Comparison of ENCODE assay signal across 10 cellular contexts in the genomic region with DNA sequence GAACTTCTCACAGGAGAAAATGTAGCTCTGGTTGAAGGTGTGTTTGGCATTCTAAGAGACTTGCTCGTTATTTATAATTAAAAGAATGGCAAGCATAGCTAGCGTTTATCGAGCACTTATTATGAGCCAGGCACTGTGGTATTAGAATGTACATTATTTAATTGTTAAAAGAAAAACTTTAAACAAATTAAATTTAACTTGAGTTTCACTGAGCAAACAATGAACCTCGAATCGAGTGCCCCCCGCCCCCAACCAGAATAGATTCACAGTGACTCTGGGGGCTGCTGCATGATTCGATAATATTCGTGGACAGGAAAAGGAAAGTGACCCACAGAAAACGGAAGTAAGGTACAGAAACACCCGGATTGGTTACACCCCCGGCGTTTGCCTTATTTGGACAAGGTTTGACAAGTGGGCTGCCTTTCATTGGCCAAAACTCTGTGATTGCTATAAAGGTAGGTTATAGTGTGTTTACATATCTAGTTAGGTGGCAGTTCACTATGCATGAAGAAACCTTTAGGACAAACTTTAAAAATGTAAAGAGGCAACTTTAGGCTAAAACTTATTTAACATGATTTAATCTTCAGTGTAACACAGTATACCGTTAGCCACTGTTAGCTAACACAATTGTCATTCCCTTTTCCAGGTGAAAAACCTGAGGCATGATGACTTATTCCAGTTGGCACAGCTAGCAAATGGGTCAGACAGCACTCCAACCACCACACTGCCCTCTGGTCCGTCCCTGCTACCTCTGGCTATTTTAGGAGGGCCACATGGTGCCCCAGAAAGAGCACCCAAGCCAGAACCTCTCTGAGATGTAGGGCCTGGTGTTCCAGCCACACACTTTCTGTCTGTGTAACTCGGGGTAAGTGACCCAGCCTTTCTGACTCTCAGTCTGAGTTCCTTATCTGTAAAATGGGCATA. TPM values are rescaled to one million over a fixed set of nuclear protein-coding genes. Genes with fewer than 3 reads are reported as not detected.
A peak's percentile ranks its signal among the peaks of the same experiment; 100 is the strongest.
DNase-seq lines count a peak whose midpoint lies in the region; ATAC-seq and TF ChIP-seq lines count a peak whose summit lies in the region.
"Had no signal": no experiment of that assay in that cellular context is flagged by ENCODE, and none has a peak within 500 bp of the region (broad histone marks: within the 10 kb centered on the region; RNA-seq: fewer than 3 reads in every experiment).

No MANE protein-coding gene starts in this region.

- H3K27me3 ChIP-seq in upper lobe of right lung, result no peaks in the 10 kb centered on the region
- H3K27me3 ChIP-seq: foreskin keratinocyte had no signal

- no peaks in the 10 kb centered on the region for H3K36me3 ChIP-seq in upper lobe of right lung

- peak overlapping the region; percentile 8 for H3K27ac Mint-ChIP-seq in activated naive CD4-positive, alpha-beta T cell treated with anti-CD3 and anti-CD28 coated beads, Interleukin-2, amount 50 U/mL, for 24 hours
- peak overlapping the region; percentile 56 for H3K27ac Mint-ChIP-seq in T-helper 17 cell

- peaks cover 55% of the 10 kb centered on the region for H3K4me1 ChIP-seq in upper lobe of right lung

- H3K27me3 Mint-ChIP-seq in activated naive CD4-positive, alpha-beta T cell treated with anti-CD3 and anti-CD28 coated beads, Interleukin-2, amount 50 U/mL, for 24 hours, result no peaks in the 10 kb centered on the region
- H3K27me3 Mint-ChIP-seq in T-helper 17 cell, result peaks cover 4% of the 10 kb centered on the region

- no peaks in the 10 kb centered on the region for H3K9me3 Mint-ChIP-seq in activated naive CD4-positive, alpha-beta T cell treated with anti-CD3 and anti-CD28 coated beads, Interleukin-2, amount 50 U/mL, for 24 hours

- peak overlapping the region; percentile 40 for H3K27ac ChIP-seq in upper lobe of right lung
- H3K27ac ChIP-seq: foreskin keratinocyte had no signal

- TF ChIP-seq CTCF in upper lobe of right lung (IDR thresholded peaks at IDR 0.05), result no peak

- H3K4me3 Mint-ChIP-seq in activated naive CD4-positive, alpha-beta T cell treated with anti-CD3 and anti-CD28 coated beads, Interleukin-2, amount 50 U/mL, for 24 hours, result no peak overlapping the region
- H3K4me3 Mint-ChIP-seq in T-helper 17 cell, result no peak overlapping the region

- intact Hi-C loops in upper lobe of right lung (cut with DNase I), result no loop called here

- H3K9me3 ChIP-seq in T-helper 17 cell (ENCODE audit: control insufficient read depth, low read length, poor library complexity, severe bottlenecking) (no peaks in the 10 kb centered on the region), upper lobe of right lung (no peaks in the 10 kb centered on the region)

- no peaks in the 10 kb centered on the region for H3K36me3 Mint-ChIP-seq in activated naive CD4-positive, alpha-beta T cell treated with anti-CD3 and anti-CD28 coated beads, Interleukin-2, amount 50 U/mL, for 24 hours
- H3K36me3 Mint-ChIP-seq in T-helper 17 cell (ENCODE audit: low read depth), result no peaks in the 10 kb centered on the region

- H3K4me3 ChIP-seq in upper lobe of right lung, result no peak overlapping the region

- DNase-seq in activated naive CD4-positive, alpha-beta T cell treated with anti-CD3 and anti-CD28 coated beads, Interleukin-2, amount 50 U/mL, for 16 hours, result no peak
- no peak for DNase-seq in T-helper 17 cell
- peak; percentile 66 for DNase-seq in left lobe of liver (ENCODE audit: low spot score)
- DNase-seq in upper lobe of right lung, result no peak
- DNase-seq in NCI-H2107 (lab: John Stamatoyannopoulos, UW), result no peak
- DNase-seq: foreskin keratinocyte had no signal

- ATAC-seq in T-helper 17 cell (no peak), left lobe of liver (peak; percentile 65), upper lobe of right lung (peak; percentile 2), HG03439 (IDR thresholded peaks at IDR 0.05; ENCODE audit: unreplicated experiment) (no peak), HG03135 (IDR thresholded peaks at IDR 0.05; ENCODE audit: unreplicated experiment) (no peak)
- ATAC-seq: foreskin keratinocyte had no signal

- H3K4me1 Mint-ChIP-seq in activated naive CD4-positive, alpha-beta T cell treated with anti-CD3 and anti-CD28 coated beads, Interleukin-2, amount 50 U/mL, for 24 hours, result peaks cover 32% of the 10 kb centered on the region
- peaks cover 14% of the 10 kb centered on the region for H3K4me1 Mint-ChIP-seq in T-helper 17 cell

RNA-seq across cellular contexts. Expression of a gene that starts 7.1 kb away (rescaled TPM):
- total RNA-seq in T-helper 17 cell (1 to 10 TPM; 2.1 to 2.8 TPM), left lobe of liver (6.8 TPM), upper lobe of right lung (199 TPM)
- total RNA-seq: RPMI7951 had no signal

RNA-seq across cellular contexts. Expression of a gene that starts 15.7 kb away (rescaled TPM):
- total RNA-seq in T-helper 17 cell, result 1 to 10 TPM in 1 of 2 donors, under 1 TPM in 1; 0.47 to 1.4 TPM
- 106 TPM for total RNA-seq in left lobe of liver
- 156 TPM for total RNA-seq in upper lobe of right lung

RNA-seq across cellular contexts. Expression of a gene that starts 26.4 kb away (rescaled TPM):
- total RNA-seq in T-helper 17 cell (10 to 100 TPM; 22.4 to 23.0 TPM), left lobe of liver (76.0 TPM), upper lobe of right lung (185 TPM)

RNA-seq across cellular contexts. Expression of a gene that starts 57.7 kb away (rescaled TPM):
- not detected for total RNA-seq in T-helper 17 cell
- total RNA-seq in left lobe of liver, result 5.0 TPM
- total RNA-seq in upper lobe of right lung, result 5.1 TPM
- total RNA-seq: RPMI7951 had no signal

Comparison
In these comparisons a context has a peak if more than half of its experiments do, and no peak if none do; other contexts are left out.
1. ATAC-seq: peak in left lobe of liver (single experiment) and upper lobe of right lung (single experiment); none in T-helper 17 cell (single experiment), HG03439 (single experiment) and HG03135 (single experiment).
2. RNA of a gene that starts 7.1 kb away (total RNA-seq): 199 TPM in upper lobe of right lung (single experiment); 6.8 TPM in left lobe of liver (single experiment) and 2.1 to 2.8 TPM in T-helper 17 cell; every median in the first group is over 10 times any median in the second.
3. RNA of a gene that starts 15.7 kb away (total RNA-seq): 156 TPM in upper lobe of right lung (single experiment) and 106 TPM in left lobe of liver (single experiment); 0.47 to 1.4 TPM in T-helper 17 cell; every median in the first group is over 10 times any median in the second.